Comparison of ENCODE assay signal across 12 cellular contexts in genomic region chr22:43226368-43226979, GRCh38. TPM values are rescaled to one million over a fixed set of nuclear protein-coding genes. Genes with fewer than 3 reads are reported as not detected.
DNase-seq lines count a peak whose midpoint lies in the region; ATAC-seq and TF ChIP-seq lines count a peak whose summit lies in the region.
"Had no signal": no experiment of that assay in that cellular context is flagged by ENCODE, and none has a peak within 500 bp of the region (broad histone marks: within the 10 kb centered on the region; RNA-seq: fewer than 3 reads in every experiment).

No MANE protein-coding gene starts in this region.

- no peak overlapping the region for H3K27ac ChIP-seq in SJCRH30
- H3K27ac ChIP-seq: thyroid gland had no signal

- DNase-seq in GM03348 (ENCODE audit: low spot score) = peak; percentile 47
- peak; percentile 62 to 69 for DNase-seq in SJCRH30
- peak; percentile 11 for DNase-seq in fibroblast of pulmonary artery (ENCODE audit: low read depth)
- DNase-seq in retinal pigment epithelial cell (ENCODE audit: low read depth) = no peak
- DNase-seq in activated T-cell treated with anti-CD3 and anti-CD28 coated beads, Interleukin-2, amount 50 U/mL, for 1 hour = no peak
- no peak for DNase-seq in NCI-H2171 (lab: John Stamatoyannopoulos, UW)
- no peak for DNase-seq in hepatic stellate cell (ENCODE audit: low spot score)
- DNase-seq: activated CD4-positive, alpha-beta T cell treated with anti-CD3 and anti-CD28 coated beads, Interleukin-2, amount 10 ng/mL, durations not matched to agents 7 days and 5 days; DMS79; effector CD4-positive, alpha-beta T cell; thyroid gland had no signal

- no peaks in the 10 kb centered on the region for H3K36me3 ChIP-seq in SJCRH30
- H3K36me3 ChIP-seq: thyroid gland had no signal

- H3K27me3 ChIP-seq in SJCRH30 = no peaks in the 10 kb centered on the region
- H3K27me3 ChIP-seq: thyroid gland had no signal

- ATAC-seq in GM18868 (IDR thresholded peaks at IDR 0.05; ENCODE audit: unreplicated experiment) = no peak

- H3K4me1 ChIP-seq in SJCRH30 = no peaks in the 10 kb centered on the region
- H3K4me1 ChIP-seq: thyroid gland had no signal

- no peak for TF ChIP-seq CTCF in fibroblast of pulmonary artery (IDR thresholded peaks at IDR 0.05; ENCODE audit: low read length, missing control alignments)
- TF ChIP-seq CTCF in retinal pigment epithelial cell (conservative IDR thresholded peaks at IDR 0.05; ENCODE audit: low read depth, low read length) = peak; percentile 20

- H3K4me3 ChIP-seq in SJCRH30 (no peak overlapping the region), fibroblast of pulmonary artery (replicated peaks; ENCODE audit: low read depth, low read length) (no peak overlapping the region), retinal pigment epithelial cell (ENCODE audit: low read length) (no peak overlapping the region)
- H3K4me3 ChIP-seq: thyroid gland had no signal

- no peaks in the 10 kb centered on the region for H3K9me3 ChIP-seq in SJCRH30 (replicated peaks)
- H3K9me3 ChIP-seq: thyroid gland had no signal

RNA-seq across cellular contexts. Expression of gene TTLL12, which starts 39.5 kb away (rescaled TPM):
- 70.3 and 76.6 TPM in 2 replicates for total RNA-seq in SJCRH30 (2014; rRNA removed; shearing (Covaris generic))

Comparison
In these comparisons a context has a peak if more than half of its experiments do, and no peak if none do; other contexts are left out.
1. DNase-seq: peak in GM03348 (single experiment), SJCRH30 (2 of 2) and fibroblast of pulmonary artery (single experiment); none in retinal pigment epithelial cell (single experiment), activated T-cell treated with anti-CD3 and anti-CD28 coated beads, Interleukin-2, amount 50 U/mL, for 1 hour (single experiment), NCI-H2171 (single experiment) and hepatic stellate cell (single experiment).